1 cellular context compared by ENCODE assay signal in genomic region chr20:49561256-49561655, GRCh38.
TF ChIP-seq lines count a peak whose summit lies in the region.

No MANE protein-coding gene starts in this region.

TF ChIP-seq in H1, 55 proteins besides CTCF, POLR2A, EP300 and RAD21 (continued from another document):
- no peak for TF ChIP-seq RBBP5 (IDR thresholded peaks at IDR 0.05; ENCODE audit: borderline replicate concordance, low read depth, low read length)
- no peak for TF ChIP-seq CEBPB (IDR thresholded peaks at IDR 0.05; ENCODE audit: low read depth, low read length)
- TF ChIP-seq EGR1 (IDR thresholded peaks at IDR 0.05; ENCODE audit: borderline replicate concordance, low read depth, low read length), result no peak
- TF ChIP-seq CBX5 (IDR thresholded peaks at IDR 0.05; ENCODE audit: low read depth, low read length), result no peak
- TF ChIP-seq RNF2 (IDR thresholded peaks at IDR 0.05; ENCODE audit: borderline replicate concordance, low read depth, low read length, missing control alignments, poor library complexity, severe bottlenecking), result no peak
- no peak for TF ChIP-seq CREB1 (IDR thresholded peaks at IDR 0.05)
- no peak for TF ChIP-seq GTF2F1 (IDR thresholded peaks at IDR 0.05; ENCODE audit: borderline replicate concordance, low read depth, low read length)
- no peak for TF ChIP-seq KDM1A (IDR thresholded peaks at IDR 0.05; ENCODE audit: borderline replicate concordance, low read length)
- TF ChIP-seq SIN3A (conservative IDR thresholded peaks at IDR 0.05 in 1 of 2, IDR thresholded peaks at IDR 0.05 in 1 of 2; ENCODE audit: low read depth in 1 of 2, low read length in 2 of 2), result no peak
- no peak for TF ChIP-seq JUND (IDR thresholded peaks at IDR 0.05; ENCODE audit: low read length)
- TF ChIP-seq SUZ12 (IDR thresholded peaks at IDR 0.05; ENCODE audit: low read length), result no peak
